17 cellular contexts compared by ENCODE assay signal in the genomic region with DNA sequence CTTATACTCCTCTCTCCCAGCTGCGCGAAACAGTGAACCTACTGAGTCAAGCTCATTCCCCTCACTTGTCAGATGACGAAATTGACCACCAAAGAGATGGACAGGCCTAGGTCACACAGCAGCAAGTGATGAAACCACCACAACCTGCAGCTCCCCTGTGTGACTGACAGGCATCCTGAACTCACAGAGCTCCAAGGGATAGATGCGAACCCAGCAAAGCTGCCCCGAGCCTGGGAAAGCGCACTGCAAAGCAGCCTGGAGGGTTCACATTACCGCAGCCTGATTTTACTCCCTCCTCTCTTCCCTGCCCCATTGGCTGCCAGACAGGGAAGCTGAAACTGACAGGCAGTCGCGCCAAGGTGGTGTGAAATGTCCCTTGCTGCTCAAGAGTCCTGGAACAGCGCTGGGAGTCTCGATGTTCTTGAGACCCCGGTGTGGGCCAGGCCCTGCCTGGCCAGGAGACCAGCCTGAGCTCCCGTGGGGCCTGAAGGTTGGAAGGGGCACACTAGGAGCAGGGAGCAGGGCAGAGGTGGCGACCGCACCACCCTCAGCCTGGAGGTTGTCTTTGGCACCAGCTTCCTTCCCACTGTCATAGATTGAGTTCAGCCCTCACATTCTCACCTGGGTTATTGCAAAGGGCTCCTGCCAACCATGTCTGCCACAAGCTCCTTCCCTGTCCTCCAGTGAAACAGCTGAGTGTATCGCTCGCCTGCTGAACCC. TPM values are rescaled to one million over a fixed set of nuclear protein-coding genes. Genes with fewer than 3 reads are reported as not detected.
DNase-seq lines count a peak whose midpoint lies in the region; ATAC-seq and TF ChIP-seq lines count a peak whose summit lies in the region.
"Had no signal": no experiment of that assay in that cellular context is flagged by ENCODE, and none has a peak within 500 bp of the region (broad histone marks: within the 10 kb centered on the region; RNA-seq: fewer than 3 reads in every experiment).

No MANE protein-coding gene starts in this region.

- no peak overlapping the region for H2AFZ ChIP-seq in neuronal stem cell (ENCODE audit: low read length)

- H3K27ac Mint-ChIP-seq in Caco-2 (ENCODE audit: unreplicated experiment) (peak overlapping the region; percentile 48), Calu3 (ENCODE audit: unreplicated experiment) (no peak overlapping the region)
- H3K27ac Mint-ChIP-seq: activated naive CD8-positive, alpha-beta T cell had no signal

- no peak overlapping the region for H3K4me3 ChIP-seq in Caco-2 (ENCODE audit: low read depth, low read length)
- no peak overlapping the region for H3K4me3 ChIP-seq in Panc1 (ENCODE audit: low read depth in 2 of 2, low read length in 2 of 2)
- H3K4me3 ChIP-seq in neuronal stem cell (ENCODE audit: low read length in 2 of 2): no peak overlapping the region
- H3K4me3 ChIP-seq: colonic mucosa, suprapubic skin had no signal

- H3K9me3 Mint-ChIP-seq in Caco-2 (ENCODE audit: unreplicated experiment): no peaks in the 10 kb centered on the region
- H3K9me3 Mint-ChIP-seq in Calu3 (ENCODE audit: low read depth, unreplicated experiment): peaks cover 3% of the 10 kb centered on the region
- H3K9me3 Mint-ChIP-seq: naive thymus-derived CD4-positive, alpha-beta T cell had no signal

- POLR2A ChIA-PET in Caco-2 (lab: Charles Lee) (no interaction called here), Panc1 (lab: Charles Lee) (interaction anchor here (0.7 kb wide), 1 partner anchor 11 kb away, joined by 6 read pairs; no protein-coding TSS in a partner anchor)

- CTCF ChIA-PET in Caco-2 (lab: Charles Lee) (interaction anchor here (0.6 to 1.4 kb wide), 2 partner anchors 13 to 107 kb away, joined by 3 to 5 read pairs; a partner anchor contains a TSS), Panc1 (lab: Charles Lee) (no interaction called here), Calu3 (lab: Charles Lee) (interaction anchor here (0.7 to 1.0 kb wide), 2 partner anchors 25 to 331 kb away, joined by 3 read pairs; no protein-coding TSS in a partner anchor)

- H4K8ac ChIP-seq in neuronal stem cell (ENCODE audit: low read depth, low read length): no peak overlapping the region

- H2BK12ac ChIP-seq in neuronal stem cell (ENCODE audit: low read length): no peak overlapping the region

- H2AK5ac ChIP-seq in neuronal stem cell (ENCODE audit: low read depth, low read length): peak overlapping the region; percentile 49

- H3K4ac ChIP-seq in neuronal stem cell (ENCODE audit: low read length): no peak overlapping the region

- H3K27me3 Mint-ChIP-seq in Caco-2 (ENCODE audit: insufficient read depth, unreplicated experiment) (no peaks in the 10 kb centered on the region), Calu3 (ENCODE audit: unreplicated experiment) (no peaks in the 10 kb centered on the region)
- H3K27me3 Mint-ChIP-seq: activated naive CD8-positive, alpha-beta T cell; naive thymus-derived CD4-positive, alpha-beta T cell had no signal

- H3K36me3 ChIP-seq in Caco-2 (ENCODE audit: control insufficient read depth, insufficient read depth, low read length): no peaks in the 10 kb centered on the region
- no peaks in the 10 kb centered on the region for H3K36me3 ChIP-seq in Panc1 (ENCODE audit: control insufficient read depth, insufficient read depth, low read length)
- H3K36me3 ChIP-seq in neuronal stem cell (replicated peaks in 1 of 2; ENCODE audit: control insufficient read depth in 2 of 2, insufficient read depth in 2 of 2, low read length in 2 of 2): peaks cover 20 to 41% of the 10 kb centered on the region in 2 donors
- H3K36me3 ChIP-seq: colonic mucosa had no signal

- no peaks in the 10 kb centered on the region for H3K9me3 ChIP-seq in Caco-2
- H3K9me3 ChIP-seq in Panc1 (ENCODE audit: control insufficient read depth, insufficient read depth, low read depth, low read length): no peaks in the 10 kb centered on the region
- H3K9me3 ChIP-seq in neuronal stem cell (replicated peaks in 1 of 2; ENCODE audit: control insufficient read depth in 2 of 2, insufficient read depth in 1 of 2, low read depth in 1 of 2, low read length in 2 of 2): no peaks in the 10 kb centered on the region
- H3K9me3 ChIP-seq: colonic mucosa, suprapubic skin had no signal

- H3K4me1 ChIP-seq in Caco-2 (peaks cover 36% of the 10 kb centered on the region), Panc1 (ENCODE audit: control insufficient read depth, insufficient read depth, low read length) (no peaks in the 10 kb centered on the region), neuronal stem cell (ENCODE audit: control insufficient read depth in 2 of 2, insufficient read depth in 1 of 2, low read depth in 1 of 2, low read length in 2 of 2) (peaks cover 0 to 5% of the 10 kb centered on the region in 2 donors)
- H3K4me1 ChIP-seq: colonic mucosa, suprapubic skin had no signal

- H4K91ac ChIP-seq in neuronal stem cell (ENCODE audit: low read depth, low read length, poor library complexity): no peak overlapping the region

- H3K4me3 Mint-ChIP-seq in Caco-2 (ENCODE audit: unreplicated experiment) (no peak overlapping the region), Calu3 (ENCODE audit: low read depth, unreplicated experiment) (no peak overlapping the region)
- H3K4me3 Mint-ChIP-seq: activated naive CD8-positive, alpha-beta T cell; naive thymus-derived CD4-positive, alpha-beta T cell had no signal

- no peak overlapping the region for H3K4me2 ChIP-seq in neuronal stem cell (ENCODE audit: insufficient read depth, low read length, poor library complexity, severe bottlenecking)

- no peak overlapping the region for H3K9ac ChIP-seq in neuronal stem cell (ENCODE audit: low read depth, low read length, poor library complexity)

- H3K36me3 Mint-ChIP-seq in Caco-2 (ENCODE audit: insufficient read depth, unreplicated experiment) (peaks cover 16% of the 10 kb centered on the region), Calu3 (ENCODE audit: insufficient read depth, unreplicated experiment) (peaks cover 5% of the 10 kb centered on the region)

- TF ChIP-seq CTCF in Caco-2 (IDR thresholded peaks at IDR 0.05; ENCODE audit: insufficient read depth in 1 of 2, low read depth in 1 of 2, low read length in 1 of 2, severe bottlenecking in 1 of 2, unreplicated experiment in 1 of 2) (no peak), Panc1 (IDR thresholded peaks at IDR 0.05) (no peak), Calu3 (IDR thresholded peaks at IDR 0.05; ENCODE audit: unreplicated experiment) (no peak)

- no peak overlapping the region for H2BK120ac ChIP-seq in neuronal stem cell (ENCODE audit: low read depth, low read length)

- no peak overlapping the region for H2BK5ac ChIP-seq in neuronal stem cell (ENCODE audit: low read length)

- ATAC-seq in Panc1 (peak; percentile 56), Right ventricle myocardium superior (ENCODE audit: poor library complexity) (peak; percentile 67)
- ATAC-seq: naive thymus-derived CD4-positive, alpha-beta T cell had no signal

- H3K27me3 ChIP-seq in Caco-2 (replicated peaks; ENCODE audit: control insufficient read depth, insufficient read depth, low read length): no peaks in the 10 kb centered on the region
- no peaks in the 10 kb centered on the region for H3K27me3 ChIP-seq in Panc1 (ENCODE audit: control insufficient read depth, insufficient read depth, low read length)
- H3K27me3 ChIP-seq in neuronal stem cell (ENCODE audit: control insufficient read depth in 3 of 3, insufficient read depth in 3 of 3, low read depth in 1 of 3, low read length in 3 of 3): no peaks in the 10 kb centered on the region
- H3K27me3 ChIP-seq: colonic mucosa, suprapubic skin had no signal

- intact Hi-C loops in Caco-2 (cut with micrococcal nuclease; ENCODE audit: unreplicated experiment) (no loop called here), Panc1 (cut with micrococcal nuclease; ENCODE audit: unreplicated experiment) (no loop called here), Right ventricle myocardium superior (cut with DNase I) (no loop called here), Calu3 (cut with micrococcal nuclease; ENCODE audit: unreplicated experiment) (no loop called here)

- DNase-seq in Caco-2 (no peak), Panc1 (ENCODE audit: low read depth, low spot score) (no peak), Right ventricle myocardium superior (no peak), neuronal stem cell (ENCODE audit: low spot score) (no peak), Calu3 (no peak), NCI-H526 (lab: John Stamatoyannopoulos, UW) (no peak), kidney glomerular epithelial cell (lab: John Stamatoyannopoulos, UW) (no peak)
- DNase-seq in activated effector memory CD4-positive, alpha-beta T cell treated with Interleukin-2 at 50 U/mL for 16 hours: no peak
- DNase-seq: activated CD4-positive, CD25-positive, alpha-beta regulatory T cell; colonic mucosa; hypothalamus; naive thymus-derived CD4-positive, alpha-beta T cell; NCI-H2081; NCI-H524 treated with DMSO at 0.1 percent for 48 hours; OCI-M1 had no signal

- no CpG with 5 or more reads among the region's 17 CpGs for WGBS in neuronal stem cell (ENCODE audit: extremely low coverage in 2 of 2, insufficient read length in 2 of 2, insufficient replicate concordance in 1 of 2), 2 donors

- in situ Hi-C loops in Panc1 (cut with HindIII; ENCODE audit: low pct_unique_long_range_greater_than_20kb, low sequenced_read_pairs): no loop called here

- BruUV-seq in Caco-2 (replicated peaks; lab: Mats Ljungman, UMichigan) (no TSS peak), Panc1 (replicated peaks; lab: Mats Ljungman, UMichigan) (no TSS peak), Calu3 (replicated peaks; lab: Mats Ljungman, UMichigan) (no TSS peak)

- H2BK15ac ChIP-seq in neuronal stem cell (ENCODE audit: low read length): peak overlapping the region; percentile 20

- peaks cover 7% of the 10 kb centered on the region for H3K79me1 ChIP-seq in neuronal stem cell (ENCODE audit: low read depth, low read length)

- no peak overlapping the region for H3K14ac ChIP-seq in neuronal stem cell (ENCODE audit: low read length)

- H3K4me1 Mint-ChIP-seq in Caco-2 (ENCODE audit: low read depth, unreplicated experiment) (peaks cover 21% of the 10 kb centered on the region), Calu3 (ENCODE audit: low read depth, unreplicated experiment) (no peaks in the 10 kb centered on the region)

- H3K23ac ChIP-seq in neuronal stem cell (ENCODE audit: low read depth, low read length, poor library complexity): peak overlapping the region; percentile 68

- H3K27ac ChIP-seq in Panc1 (ENCODE audit: low read length) (no peak overlapping the region), neuronal stem cell (replicated peaks; ENCODE audit: low read length) (no peak overlapping the region)
- H3K27ac ChIP-seq: colonic mucosa, suprapubic skin had no signal

- H3K18ac ChIP-seq in neuronal stem cell (ENCODE audit: low read length): peak overlapping the region; percentile 62

RNA-seq across cellular contexts. Expression of a gene that starts 36.3 kb away (rescaled TPM):
- total RNA-seq in Caco-2 (2022) (22.0 and 22.7 TPM in 2 replicates), Panc1 (2021; ENCODE audit: unreplicated experiment) (16.5 TPM), Right ventricle myocardium superior (23.4 TPM), Calu3 (2022) (26.9 and 34.9 TPM in 2 replicates)
- 37.9 TPM for polyA plus RNA-seq in Panc1 (2012; ENCODE audit: insufficient read length)
- polyA plus RNA-seq in neuronal stem cell (2013, experiment 1 of 2): 22.6 TPM
- polyA plus RNA-seq in neuronal stem cell (2013, experiment 2 of 2): 24.4 TPM

RNA-seq across cellular contexts. Expression of a gene that starts 39.2 kb away (rescaled TPM):
- 16.2 and 17.0 TPM in 2 replicates for total RNA-seq in Caco-2 (2022)
- 16.2 TPM for total RNA-seq in Panc1 (2021; ENCODE audit: unreplicated experiment)
- polyA plus RNA-seq in Panc1 (2012; ENCODE audit: insufficient read length): 26.0 TPM
- 92.4 TPM for total RNA-seq in Right ventricle myocardium superior
- polyA plus RNA-seq in neuronal stem cell (2013, experiment 1 of 2): 42.4 TPM
- 42.6 TPM for polyA plus RNA-seq in neuronal stem cell (2013, experiment 2 of 2)
- total RNA-seq in Calu3 (2022): 9.5 and 9.7 TPM in 2 replicates

RNA-seq across cellular contexts. Expression of a gene that starts 57.8 kb away (rescaled TPM):
- total RNA-seq in Caco-2 (2022) (3.1 and 3.2 TPM in 2 replicates), Panc1 (2021; ENCODE audit: unreplicated experiment) (5.4 TPM), Right ventricle myocardium superior (1.9 TPM), Calu3 (2022) (2.4 and 2.8 TPM in 2 replicates)
- polyA plus RNA-seq in Panc1 (2012; ENCODE audit: insufficient read length): 9.4 TPM
- 2.2 TPM for polyA plus RNA-seq in neuronal stem cell (2013, experiment 1 of 2)
- polyA plus RNA-seq in neuronal stem cell (2013, experiment 2 of 2): 2.1 TPM
